36 cellular contexts compared by ENCODE assay signal in genomic region chr2:95759481-95760246, GRCh38.
"Had no signal": no experiment of that assay in that cellular context is flagged by ENCODE, and none has a peak within 500 bp of the region (broad histone marks: within the 10 kb centered on the region; RNA-seq: fewer than 3 reads in every experiment).

No MANE protein-coding gene starts in this region.

- H3K4me3 ChIP-seq: adrenal gland, cardiac muscle cell had no signal

- DNase-seq: activated B cell treated with CpG ODN at 0.5 μM for 24 hours; activated CD4-positive, alpha-beta memory T cell treated with anti-CD3 and anti-CD28 coated beads for 36 hours; activated CD4-positive, alpha-beta T cell treated with anti-CD3 and anti-CD28 coated beads for 4 hours; activated CD4-positive, alpha-beta T cell treated with anti-CD3 and anti-CD28 coated beads, Interleukin-2, amount 10 ng/mL, durations not matched to agents 24 days and 14 days; activated CD4-positive, alpha-beta T cell treated with anti-CD3 and anti-CD28 coated beads, Interleukin-2, amount 50 U/mL, for 1 hour; activated CD4-positive, alpha-beta T cell treated with anti-CD3 and anti-CD28 coated beads, Interleukin-2, amount 50 U/mL, for 4 hours; activated CD4-positive, CD25-positive, alpha-beta regulatory T cell treated with anti-CD3 and anti-CD28 coated beads, Interleukin-2, amount 50 U/mL, for 72 hours; activated CD8-positive, alpha-beta memory T cell treated with anti-CD3 and anti-CD28 coated beads, Interleukin-2, amount 50 U/mL, for 4 hours; activated CD8-positive, alpha-beta T cell treated with anti-CD3 and anti-CD28 coated beads for 36 hours; activated effector memory CD4-positive, alpha-beta T cell treated with anti-CD3 and anti-CD28 coated beads, Interleukin-2, amount 50 U/mL, for 16 hours; activated gamma-delta T cell treated with Interleukin-2 at 50 U/mL for 16 hours; activated naive CD4-positive, alpha-beta T cell; activated naive CD4-positive, alpha-beta T cell treated with anti-CD3 and anti-CD28 coated beads for 36 hours; activated naive CD4-positive, alpha-beta T cell treated with anti-CD3 and anti-CD28 coated beads, Interleukin-2, amount 50 U/mL, for 16 hours; activated naive CD8-positive, alpha-beta T cell treated with anti-CD3 and anti-CD28 coated beads for 36 hours; activated T-cell treated with anti-CD3 and anti-CD28 coated beads for 4 hours; activated T-cell treated with anti-CD3 and anti-CD28 coated beads, Interleukin-2, amount 50 U/mL, for 1 hour; activated T-cell treated with anti-CD3 and anti-CD28 coated beads, Interleukin-2, amount 50 U/mL, for 4 hours; activated T-cell treated with anti-CD3 and anti-CD28 coated beads, Interleukin-2, amount 50 U/mL, for 72 hours; adrenal gland; amniotic stem cell; caudate nucleus; cerebellar nuclear complex; T-helper 2 cell; T-helper 9 cell had no signal

- H3K4me1 ChIP-seq: adrenal gland had no signal

- H3K9me3 ChIP-seq: adrenal gland had no signal

- H3K27ac ChIP-seq: adrenal gland, cardiac muscle cell, VCaP had no signal

- ATAC-seq: activated CD8-positive, alpha-beta T cell treated with anti-CD3 and anti-CD28 coated beads for 36 hours; activated naive CD4-positive, alpha-beta T cell treated with anti-CD3 and anti-CD28 coated beads, Interleukin-2, amount 50 U/mL, for 72 hours; activated T-cell treated with anti-CD3 and anti-CD28 coated beads, Interleukin-2, amount 50 U/mL, for 4 hours; activated T-cell treated with anti-CD3 and anti-CD28 coated beads, Interleukin-2, amount 50 U/mL, for 72 hours; activated T-helper 17 cell treated with anti-CD3 and anti-CD28 coated beads, Interleukin-2, amount 50 U/mL, for 72 hours had no signal

- H3K4me1 Mint-ChIP-seq: activated B cell treated with CpG ODN at 0.5 μM for 24 hours; activated CD4-positive, alpha-beta T cell treated with anti-CD3 and anti-CD28 coated beads, Interleukin-2, amount 10 ng/mL, durations not matched to agents 24 days and 14 days; activated naive CD8-positive, alpha-beta T cell treated with anti-CD3 and anti-CD28 coated beads for 36 hours; activated T-helper 17 cell treated with anti-CD3 and anti-CD28 coated beads, Interleukin-2, amount 50 U/mL, for 72 hours; brain; central memory CD8-positive, alpha-beta T cell had no signal

- H3K9me3 Mint-ChIP-seq: activated B cell treated with CpG ODN at 0.5 μM for 24 hours; activated CD4-positive, alpha-beta memory T cell treated with anti-CD3 and anti-CD28 coated beads for 36 hours; activated CD4-positive, alpha-beta T cell treated with anti-CD3 and anti-CD28 coated beads, Interleukin-2, amount 10 ng/mL, durations not matched to agents 24 days and 14 days; activated CD8-positive, alpha-beta T cell treated with anti-CD3 and anti-CD28 coated beads for 36 hours; activated naive CD4-positive, alpha-beta T cell treated with anti-CD3 and anti-CD28 coated beads for 36 hours; activated naive CD4-positive, alpha-beta T cell treated with anti-CD3 and anti-CD28 coated beads, Interleukin-2, amount 50 U/mL, for 72 hours; activated naive CD8-positive, alpha-beta T cell treated with anti-CD3 and anti-CD28 coated beads for 36 hours; activated T-cell treated with anti-CD3 and anti-CD28 coated beads, Interleukin-2, amount 50 U/mL, for 4 hours; activated T-cell treated with anti-CD3 and anti-CD28 coated beads, Interleukin-2, amount 50 U/mL, for 72 hours; activated T-helper 1 cell treated with anti-CD3 and anti-CD28 coated beads, Interleukin-12 subunit alpha, Interleukin-12 subunit beta, Interleukin-2, Interleukin-4 antibody, amounts not matched to agents 30 ng/mL and 10 ng/mL and 1 ng/mL, durations not matched to agents 14 hours and 24 hours and 36 hours; activated T-helper 17 cell treated with anti-CD3 and anti-CD28 coated beads, Interleukin-2, amount 50 U/mL, for 72 hours; central memory CD8-positive, alpha-beta T cell; T-helper 1 cell treated with Interleukin-12 subunit alpha and Interleukin-12 subunit beta and Interleukin-4 antibody, amounts not matched to agents 30 μg/mL and 1 μg/mL, for 36 hours; T-helper 2 cell treated with Interferon-gamma antibody and Interleukin-4, amounts not matched to agents 5 μg/mL and 100 μg/mL, for 36 hours had no signal

- H3K36me3 Mint-ChIP-seq: activated CD4-positive, alpha-beta memory T cell treated with anti-CD3 and anti-CD28 coated beads for 36 hours; activated naive CD4-positive, alpha-beta T cell treated with anti-CD3 and anti-CD28 coated beads, Interleukin-2, amount 50 U/mL, for 72 hours; activated naive CD8-positive, alpha-beta T cell treated with anti-CD3 and anti-CD28 coated beads for 36 hours; brain had no signal

- FAIRE-seq: bronchial epithelial cell, TTC549 had no signal

- H3K36me3 ChIP-seq: adrenal gland, cardiac muscle cell had no signal

- H3K27ac Mint-ChIP-seq: activated B cell treated with CpG ODN at 0.5 μM for 24 hours; activated CD4-positive, alpha-beta memory T cell treated with anti-CD3 and anti-CD28 coated beads for 36 hours; activated CD4-positive, alpha-beta T cell treated with anti-CD3 and anti-CD28 coated beads, Interleukin-2, amount 10 ng/mL, durations not matched to agents 24 days and 14 days; activated CD8-positive, alpha-beta T cell treated with anti-CD3 and anti-CD28 coated beads for 36 hours; activated naive CD4-positive, alpha-beta T cell treated with anti-CD3 and anti-CD28 coated beads for 36 hours; activated naive CD4-positive, alpha-beta T cell treated with anti-CD3 and anti-CD28 coated beads, Interleukin-2, amount 50 U/mL, for 72 hours; activated naive CD8-positive, alpha-beta T cell treated with anti-CD3 and anti-CD28 coated beads for 36 hours; activated T-cell treated with anti-CD3 and anti-CD28 coated beads, Interleukin-2, amount 50 U/mL, for 72 hours; activated T-helper 1 cell treated with anti-CD3 and anti-CD28 coated beads, Interleukin-12 subunit alpha, Interleukin-12 subunit beta, Interleukin-2, Interleukin-4 antibody, amounts not matched to agents 30 ng/mL and 10 ng/mL and 1 ng/mL, durations not matched to agents 14 hours and 24 hours and 36 hours; activated T-helper 17 cell treated with anti-CD3 and anti-CD28 coated beads, Interleukin-2, amount 50 U/mL, for 72 hours; brain; T-helper 1 cell treated with Interleukin-12 subunit alpha and Interleukin-12 subunit beta and Interleukin-4 antibody, amounts not matched to agents 30 μg/mL and 1 μg/mL, for 36 hours; T-helper 2 cell treated with Interferon-gamma antibody and Interleukin-4, amounts not matched to agents 5 μg/mL and 100 μg/mL, for 36 hours had no signal

- H3K4me3 Mint-ChIP-seq: activated B cell treated with CpG ODN at 0.5 μM for 24 hours; activated CD4-positive, alpha-beta memory T cell treated with anti-CD3 and anti-CD28 coated beads for 36 hours; activated CD4-positive, alpha-beta T cell treated with anti-CD3 and anti-CD28 coated beads, Interleukin-2, amount 10 ng/mL, durations not matched to agents 24 days and 14 days; activated CD8-positive, alpha-beta T cell treated with anti-CD3 and anti-CD28 coated beads for 36 hours; activated naive CD4-positive, alpha-beta T cell treated with anti-CD3 and anti-CD28 coated beads for 36 hours; activated naive CD8-positive, alpha-beta T cell treated with anti-CD3 and anti-CD28 coated beads for 36 hours; activated T-cell treated with anti-CD3 and anti-CD28 coated beads, Interleukin-2, amount 50 U/mL, for 4 hours; activated T-cell treated with anti-CD3 and anti-CD28 coated beads, Interleukin-2, amount 50 U/mL, for 72 hours; activated T-helper 1 cell treated with anti-CD3 and anti-CD28 coated beads, Interleukin-12 subunit alpha, Interleukin-12 subunit beta, Interleukin-2, Interleukin-4 antibody, amounts not matched to agents 30 ng/mL and 10 ng/mL and 1 ng/mL, durations not matched to agents 14 hours and 24 hours and 36 hours; activated T-helper 17 cell treated with anti-CD3 and anti-CD28 coated beads, Interleukin-2, amount 50 U/mL, for 72 hours; brain; central memory CD8-positive, alpha-beta T cell; T-helper 1 cell treated with Interleukin-12 subunit alpha and Interleukin-12 subunit beta and Interleukin-4 antibody, amounts not matched to agents 30 μg/mL and 1 μg/mL, for 36 hours; T-helper 2 cell treated with Interferon-gamma antibody and Interleukin-4, amounts not matched to agents 5 μg/mL and 100 μg/mL, for 36 hours had no signal

- H3K27me3 ChIP-seq: adrenal gland, cardiac muscle cell had no signal

- H3K27me3 Mint-ChIP-seq: activated B cell treated with CpG ODN at 0.5 μM for 24 hours; activated CD4-positive, alpha-beta memory T cell treated with anti-CD3 and anti-CD28 coated beads for 36 hours; activated CD4-positive, alpha-beta T cell treated with anti-CD3 and anti-CD28 coated beads, Interleukin-2, amount 10 ng/mL, durations not matched to agents 24 days and 14 days; activated CD8-positive, alpha-beta T cell treated with anti-CD3 and anti-CD28 coated beads for 36 hours; activated naive CD8-positive, alpha-beta T cell treated with anti-CD3 and anti-CD28 coated beads for 36 hours had no signal
